Comparison of ENCODE assay signal across 3 cellular contexts in the genomic region with DNA sequence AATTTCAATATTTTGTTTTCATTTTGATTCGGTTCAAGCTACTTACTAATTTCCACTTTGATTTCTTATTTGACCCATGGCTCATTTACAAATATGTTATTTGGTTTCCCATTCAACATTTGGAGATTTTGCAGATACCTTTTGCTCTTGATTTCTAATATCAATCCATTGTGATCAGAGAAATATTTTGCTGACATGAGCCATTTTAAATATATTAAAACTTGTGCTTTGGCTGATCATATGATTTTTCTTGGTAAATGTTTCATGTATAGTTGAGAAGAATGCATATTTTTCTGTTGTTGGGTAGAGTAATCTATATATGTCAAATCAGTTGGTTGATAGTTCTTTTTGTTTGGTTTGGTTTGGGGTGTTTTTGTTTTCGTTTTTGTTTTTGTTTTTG.
A peak's percentile ranks its signal among the peaks of the same experiment; 100 is the strongest.
TF ChIP-seq lines count a peak whose summit lies in the region.

No MANE protein-coding gene starts in this region.

TF ChIP-seq in A549, 52 proteins besides CTCF, POLR2A, EP300 and RAD21:
- TF ChIP-seq SREBF2 (IDR thresholded peaks at IDR 0.05) (no peak), NR3C1 (IDR thresholded peaks at IDR 0.05) (no peak), GATA3 (IDR thresholded peaks at IDR 0.05; ENCODE audit: borderline replicate concordance) (no peak), MAFK (IDR thresholded peaks at IDR 0.05; ENCODE audit: partially characterized antibody) (peak; percentile 45), FOSB (CRISPR knock-in tag; IDR thresholded peaks at IDR 0.05) (no peak), FOSL2 (IDR thresholded peaks at IDR 0.05) (no peak), FOSL2 (CRISPR knock-in tag; IDR thresholded peaks at IDR 0.05) (no peak)

TF ChIP-seq in IMR-90, 13 proteins besides CTCF, POLR2A, EP300 and RAD21:
- TF ChIP-seq BHLHE40 (IDR thresholded peaks at IDR 0.05; ENCODE audit: low read depth, low read length) (no peak), MXI1 (IDR thresholded peaks at IDR 0.05; ENCODE audit: borderline replicate concordance, low read depth, low read length) (no peak), SMC3 (IDR thresholded peaks at IDR 0.05; ENCODE audit: low read depth, low read length) (no peak), CHD1 (IDR thresholded peaks at IDR 0.05; ENCODE audit: low read depth, low read length) (no peak), NFE2L2 (IDR thresholded peaks at IDR 0.05; ENCODE audit: low read depth, low read length) (no peak), MAFK (IDR thresholded peaks at IDR 0.05; ENCODE audit: low read depth, low read length) (peak; percentile 63), CEBPB (IDR thresholded peaks at IDR 0.05; ENCODE audit: low read depth, low read length) (no peak), MAZ (IDR thresholded peaks at IDR 0.05; ENCODE audit: borderline replicate concordance, low read depth, low read length) (no peak)
- TF ChIP-seq, protein P1, sequence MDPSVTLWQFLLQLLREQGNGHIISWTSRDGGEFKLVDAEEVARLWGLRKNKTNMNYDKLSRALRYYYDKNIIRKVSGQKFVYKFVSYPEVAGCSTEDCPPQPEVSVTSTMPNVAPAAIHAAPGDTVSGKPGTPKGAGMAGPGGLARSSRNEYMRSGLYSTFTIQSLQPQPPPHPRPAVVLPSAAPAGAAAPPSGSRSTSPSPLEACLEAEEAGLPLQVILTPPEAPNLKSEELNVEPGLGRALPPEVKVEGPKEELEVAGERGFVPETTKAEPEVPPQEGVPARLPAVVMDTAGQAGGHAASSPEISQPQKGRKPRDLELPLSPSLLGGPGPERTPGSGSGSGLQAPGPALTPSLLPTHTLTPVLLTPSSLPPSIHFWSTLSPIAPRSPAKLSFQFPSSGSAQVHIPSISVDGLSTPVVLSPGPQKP (IDR thresholded peaks at IDR 0.05; ENCODE audit: borderline replicate concordance, low read depth, low read length), result no peak

TF ChIP-seq in K562, 482 proteins besides CTCF, POLR2A, EP300 and RAD21 (continued from another document):
- TF ChIP-seq ZNF316 (IDR thresholded peaks at IDR 0.05) (peak; percentile 39), MAFK (IDR thresholded peaks at IDR 0.05; ENCODE audit: low read length) (0 out of 2 replicates have a peak, but pooled peaks have one; percentile 6), CHD2 (IDR thresholded peaks at IDR 0.05; ENCODE audit: low read depth, low read length) (no peak), C11orf30 (IDR thresholded peaks at IDR 0.05; ENCODE audit: low read depth) (peak; percentile 24; the same call in 1 of the 2 replicates), ZC3H8 (IDR thresholded peaks at IDR 0.05) (no peak), PPARD (CRISPR knock-in tag; IDR thresholded peaks at IDR 0.05) (no peak)
- TF ChIP-seq, protein P2, sequence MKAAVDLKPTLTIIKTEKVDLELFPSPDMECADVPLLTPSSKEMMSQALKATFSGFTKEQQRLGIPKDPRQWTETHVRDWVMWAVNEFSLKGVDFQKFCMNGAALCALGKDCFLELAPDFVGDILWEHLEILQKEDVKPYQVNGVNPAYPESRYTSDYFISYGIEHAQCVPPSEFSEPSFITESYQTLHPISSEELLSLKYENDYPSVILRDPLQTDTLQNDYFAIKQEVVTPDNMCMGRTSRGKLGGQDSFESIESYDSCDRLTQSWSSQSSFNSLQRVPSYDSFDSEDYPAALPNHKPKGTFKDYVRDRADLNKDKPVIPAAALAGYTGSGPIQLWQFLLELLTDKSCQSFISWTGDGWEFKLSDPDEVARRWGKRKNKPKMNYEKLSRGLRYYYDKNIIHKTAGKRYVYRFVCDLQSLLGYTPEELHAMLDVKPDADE (conservative IDR thresholded peaks at IDR 0.05; ENCODE audit: control insufficient read depth, low read depth, low read length), result no peak
TF ChIP-seq in K562: peak in this region for 3.
